In genomic region chr18:27057459-27058302, GRCh38 we compare ENCODE assay signal across 1 cellular context.
TF ChIP-seq lines count a peak whose summit lies in the region.

No MANE protein-coding gene starts in this region.

TF ChIP-seq in HepG2, 621 proteins besides CTCF, POLR2A, EP300 and RAD21 (continued from another document):
- no peak for TF ChIP-seq USF2 (IDR thresholded peaks at IDR 0.05; ENCODE audit: low read depth, low read length)
- no peak for TF ChIP-seq USF2 (CRISPR knock-in tag; IDR thresholded peaks at IDR 0.05; ENCODE audit: borderline replicate concordance)
- no peak for TF ChIP-seq ZNF224 (CRISPR knock-in tag; IDR thresholded peaks at IDR 0.05)
